Comparison of ENCODE assay signal across 13 cellular contexts in genomic region chr17:67322039-67322787, GRCh38. TPM values are rescaled to one million over a fixed set of nuclear protein-coding genes. Genes with fewer than 3 reads are reported as not detected.
DNase-seq lines count a peak whose midpoint lies in the region; ATAC-seq and TF ChIP-seq lines count a peak whose summit lies in the region.
"Had no signal": no experiment of that assay in that cellular context is flagged by ENCODE, and none has a peak within 500 bp of the region (broad histone marks: within the 10 kb centered on the region; RNA-seq: fewer than 3 reads in every experiment).

No MANE protein-coding gene starts in this region.

- in situ Hi-C loops in GM13976 (cut with MboI; ENCODE audit: low sequenced_read_pairs, unreplicated experiment): no loop called here

- peak; percentile 15 for DNase-seq in cardiac septum (ENCODE audit: low spot score)
- DNase-seq in heart right ventricle: no peak
- peak; percentile 94 for DNase-seq in NCI-H526 treated with DMSO at 0.1 percent for 48 hours (lab: John Stamatoyannopoulos, UW)
- peak; percentile 29 for DNase-seq in epithelial cell of esophagus (ENCODE audit: low read depth)
- no peak for DNase-seq in psoas muscle
- no peak for DNase-seq in LoVo (ENCODE audit: low spot score)
- no peak for DNase-seq in GM13976 (ENCODE audit: low spot score)
- DNase-seq: colonic mucosa, EL, left cardiac atrium, MM.1S had no signal

- H3K27me3 ChIP-seq in heart right ventricle: no peaks in the 10 kb centered on the region
- H3K27me3 ChIP-seq in psoas muscle (ENCODE audit: insufficient read depth in 3 of 3, low read length in 2 of 3): no peaks in the 10 kb centered on the region
- H3K27me3 ChIP-seq: colonic mucosa had no signal

- H3K27ac ChIP-seq in heart right ventricle: no peak overlapping the region
- no peak overlapping the region for H3K27ac ChIP-seq in psoas muscle
- H3K27ac ChIP-seq: colonic mucosa had no signal

- H3K4me1 ChIP-seq in heart right ventricle (no peaks in the 10 kb centered on the region), psoas muscle (no peaks in the 10 kb centered on the region)
- H3K4me1 ChIP-seq: colonic mucosa had no signal

- no peak overlapping the region for H3K4me3 ChIP-seq in heart right ventricle
- H3K4me3 ChIP-seq in epithelial cell of esophagus (ENCODE audit: low read length): no peak overlapping the region
- H3K4me3 ChIP-seq in psoas muscle: no peak overlapping the region
- H3K4me3 ChIP-seq: colonic mucosa had no signal

- intact Hi-C loops in cardiac septum (cut with DNase I): no loop called here
- intact Hi-C loops in heart right ventricle (cut with DNase I): no loop called here
- intact Hi-C loops in psoas muscle (cut with DNase I): no loop called here

- WGBS in heart right ventricle, 2 donors: 35 to 36% methylated on average over 3 of the region's 3 CpGs
- 33 to 37% (median 35%) methylated on average over 3 of the region's 3 CpGs for WGBS in psoas muscle, 3 donors

- H3K36me3 ChIP-seq in heart right ventricle (no peaks in the 10 kb centered on the region), psoas muscle (ENCODE audit: insufficient read depth in 1 of 2, low read depth in 1 of 2) (no peaks in the 10 kb centered on the region)
- H3K36me3 ChIP-seq: colonic mucosa had no signal

- H3K9me3 ChIP-seq in heart right ventricle: no peaks in the 10 kb centered on the region
- H3K9me3 ChIP-seq in psoas muscle: no peaks in the 10 kb centered on the region
- H3K9me3 ChIP-seq: colonic mucosa had no signal

- ATAC-seq in heart right ventricle (no peak), HG03457 (IDR thresholded peaks at IDR 0.05; ENCODE audit: unreplicated experiment) (no peak), psoas muscle (no peak)
- ATAC-seq: left cardiac atrium, Panc1 had no signal

- TF ChIP-seq CTCF in heart right ventricle (IDR thresholded peaks at IDR 0.05): no peak
- no peak for TF ChIP-seq CTCF in epithelial cell of esophagus (IDR thresholded peaks at IDR 0.05; ENCODE audit: insufficient read depth, low read depth, low read length, missing control alignments)
- no peak for TF ChIP-seq CTCF in psoas muscle (IDR thresholded peaks at IDR 0.05)
- TF ChIP-seq CTCF in GM13976 (IDR thresholded peaks at IDR 0.05; ENCODE audit: borderline replicate concordance, control extremely low read depth, extremely low read depth, insufficient read depth, missing control alignments): no peak

RNA-seq across cellular contexts. Expression of gene PSMD12, which starts 44.2 kb away (rescaled TPM):
- 43.4 TPM for total RNA-seq in cardiac septum
- total RNA-seq in heart right ventricle: 10 to 100 TPM; 44.5 to 67.1 (median 49.9) TPM
- 10 to 100 TPM; 28.5 to 32.3 TPM for polyA plus RNA-seq in heart right ventricle
- total RNA-seq in psoas muscle: 100 to 1,000 TPM in 3 of 4 donors, 10 to 100 TPM in 1; 66.6 to 161 (median 111) TPM
- polyA plus RNA-seq in psoas muscle: 100 to 1,000 TPM in 2 of 3 donors, 10 to 100 TPM in 1; 78.7 to 281 (median 158) TPM

RNA-seq across cellular contexts. Expression of gene PITPNC1, which starts 54.9 kb away (rescaled TPM):
- total RNA-seq in cardiac septum (12.5 TPM), heart right ventricle (10 to 100 TPM in 6 of 10 donors, 1 to 10 TPM in 4; 7.4 to 28.0 (median 11.5) TPM), psoas muscle (10 to 100 TPM in 1 of 4 donors, 1 to 10 TPM in 3; 6.5 to 12.3 (median 7.6) TPM)
- polyA plus RNA-seq in heart right ventricle (10 to 100 TPM in 1 of 2 donors, 1 to 10 TPM in 1; 6.6 to 13.3 TPM), psoas muscle (10 to 100 TPM in 1 of 3 donors, 1 to 10 TPM in 2; 4.4 to 54.7 (median 4.5) TPM)

Comparison
In these comparisons a context has a peak if more than half of its experiments do, and no peak if none do; other contexts are left out.
1. DNase-seq: peak in cardiac septum (single experiment), NCI-H526 treated with DMSO at 0.1 percent for 48 hours (single experiment) and epithelial cell of esophagus (single experiment); none in heart right ventricle (0 of 2), psoas muscle (0 of 2), LoVo (single experiment) and GM13976 (single experiment).